20 cellular contexts compared by ENCODE assay signal in genomic region chr22:47598864-47599263, GRCh38.
"Had no signal": no experiment of that assay in that cellular context is flagged by ENCODE, and none has a peak within 500 bp of the region (broad histone marks: within the 10 kb centered on the region; RNA-seq: fewer than 3 reads in every experiment).

No MANE protein-coding gene starts in this region.

- ATAC-seq: left ventricle myocardium superior, lower lobe of right lung, natural killer cell, right lobe of liver had no signal

- H3K4me1 Mint-ChIP-seq: immature natural killer cell, natural killer cell had no signal

- H3K4me3 Mint-ChIP-seq: immature natural killer cell, natural killer cell had no signal

- H3K27ac Mint-ChIP-seq: immature natural killer cell, natural killer cell, progenitor cell of endocrine pancreas had no signal

- H3K9me3 Mint-ChIP-seq: natural killer cell had no signal

- H3K27me3 Mint-ChIP-seq: progenitor cell of endocrine pancreas had no signal

- H3K36me3 Mint-ChIP-seq: immature natural killer cell, natural killer cell had no signal

- DNase-seq: cerebellar nuclear complex; effector CD8-positive, alpha-beta T cell; esophagus squamous epithelium; foreskin melanocyte; glutamatergic neuron; hypothalamus; immature natural killer cell; islet precursor cell; kidney glomerular epithelial cell; left ventricle myocardium superior; lower lobe of right lung; natural killer cell; right lobe of liver; stimulated activated CD4-positive, alpha-beta T cell treated with anti-CD3 and anti-CD28 coated beads, Interleukin-12 subunit alpha, Interleukin-12 subunit beta, amount 100 ng/mL, for 4 hours; stimulated activated CD4-positive, alpha-beta T cell treated with anti-CD3 and anti-CD28 coated beads, Interleukin-1b, Interleukin-23, amount 100 ng/mL, for 48 hours; stimulated activated CD4-positive, alpha-beta T cell treated with anti-CD3 and anti-CD28 coated beads, Interleukin-4, amount 100 ng/mL, for 1 hour; stimulated activated CD8-positive, alpha-beta memory T cell treated with anti-CD3 and anti-CD28 coated beads, Interleukin-4, amount 100 ng/mL, for 48 hours; stimulated activated naive CD4-positive, alpha-beta T cell; substantia nigra had no signal
